9 cellular contexts compared by ENCODE assay signal in the genomic region with DNA sequence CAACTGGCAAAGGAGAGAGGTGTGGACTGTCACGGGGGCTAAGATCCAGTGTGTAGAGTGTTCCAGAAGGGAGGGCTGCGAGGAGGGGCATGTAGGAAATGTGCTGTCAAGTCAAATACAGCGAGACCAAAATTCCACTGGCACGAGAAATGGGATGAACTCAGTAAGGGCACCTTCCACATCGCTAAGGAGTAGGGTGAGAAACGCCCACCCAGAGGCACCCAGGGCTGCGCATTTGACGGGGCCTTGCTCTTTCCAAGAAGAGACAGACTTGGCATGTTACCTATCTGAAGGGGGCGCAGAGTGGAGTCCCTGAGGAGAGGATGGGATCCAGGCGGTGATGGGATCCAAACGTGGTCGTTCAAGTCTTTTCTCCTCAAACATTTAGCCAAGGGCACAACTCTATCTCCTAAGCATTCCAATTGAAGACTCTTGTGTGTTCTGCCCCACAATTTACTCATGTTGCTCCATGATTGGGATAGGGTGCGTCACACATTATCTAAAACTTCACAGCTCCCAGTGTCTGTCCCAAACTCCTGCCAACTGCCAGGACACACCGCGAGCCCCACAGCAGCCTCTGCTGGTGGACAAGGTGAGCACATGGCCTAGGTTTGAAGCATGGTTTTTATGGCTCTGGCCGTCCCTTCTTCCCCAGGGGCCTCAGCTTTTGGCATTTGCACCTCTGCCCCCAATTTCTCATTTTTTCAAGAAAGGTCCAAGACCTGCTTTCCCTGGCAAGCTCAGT. TPM values are rescaled to one million over a fixed set of nuclear protein-coding genes. Genes with fewer than 3 reads are reported as not detected.
DNase-seq lines count a peak whose midpoint lies in the region; ATAC-seq and TF ChIP-seq lines count a peak whose summit lies in the region.
"Had no signal": no experiment of that assay in that cellular context is flagged by ENCODE, and none has a peak within 500 bp of the region (broad histone marks: within the 10 kb centered on the region; RNA-seq: fewer than 3 reads in every experiment).

No MANE protein-coding gene starts in this region.

- H2AFZ ChIP-seq in mammary epithelial cell (ENCODE audit: low read depth, low read length): no peak overlapping the region

- no peaks in the 10 kb centered on the region for H3K27me3 ChIP-seq in mammary epithelial cell (ENCODE audit: insufficient read depth, low read length)
- H3K27me3 ChIP-seq in lower lobe of right lung (ENCODE audit: low read depth): no peaks in the 10 kb centered on the region

- POLR2A ChIA-PET in GM10248 (lab: Yijun Ruan, JAX): interaction anchor here (0.7 kb wide), 1 partner anchor 39 kb away, joined by 6 read pairs; no protein-coding TSS in a partner anchor

- TF ChIP-seq CTCF in GM10248 (IDR thresholded peaks at IDR 0.05; ENCODE audit: control extremely low read depth, extremely low read depth, low read depth, missing control alignments) (peak; percentile 38), LNCaP clone FGC (IDR thresholded peaks at IDR 0.05; ENCODE audit: control insufficient read depth, extremely low read depth, insufficient read depth) (peak; percentile 64), mammary epithelial cell (conservative IDR thresholded peaks at IDR 0.05 in 1 of 2, IDR thresholded peaks at IDR 0.05 in 1 of 2; ENCODE audit: extremely low read depth in 1 of 2, insufficient read depth in 1 of 2, low read depth in 1 of 2, low read length in 2 of 2) (peak; percentile 41 to 47), lower lobe of right lung (IDR thresholded peaks at IDR 0.05) (peak; percentile 18)

- H4K20me1 ChIP-seq in mammary epithelial cell (ENCODE audit: insufficient read depth, low read length): no peaks in the 10 kb centered on the region

- WGBS in mammary epithelial cell (ENCODE audit: low coverage, missing lambda C conversion rate): 94% methylated on average over 16 of the region's 16 CpGs

- no peak overlapping the region for H3K9ac ChIP-seq in mammary epithelial cell (ENCODE audit: insufficient read depth, low read length)

- in situ Hi-C loops in mammary epithelial cell (cut with MboI; ENCODE audit: low sequenced_read_pairs in 2 of 2): loop anchor here (25.0 kb wide), 2 partner anchors 357 to 657 kb away; partner anchors contain the start of genes ASB7 (in 2 of the 2), LINS1 (in 2 of the 2) and LRRK1 (in 1 of the 2)

- DNase-seq in GM10248 (ENCODE audit: extremely low spot score): no peak
- DNase-seq in LNCaP clone FGC (ENCODE audit: low read depth): no peak
- no peak for DNase-seq in mammary epithelial cell
- no peak for DNase-seq in lower lobe of right lung
- no peak for DNase-seq in medulla oblongata (ENCODE audit: extremely low spot score)
- no peak for DNase-seq in nucleus accumbens (lab: John Stamatoyannopoulos, UW)
- DNase-seq in NCI-H2171 treated with DMSO at 0.1 percent for 48 hours (lab: John Stamatoyannopoulos, UW): no peak
- DNase-seq in 8988T: no peak
- DNase-seq: NCI-H2227 treated with DMSO at 0.1 percent for 48 hours had no signal

- H3K9me3 ChIP-seq in mammary epithelial cell (replicated peaks; ENCODE audit: insufficient read depth, low read length): no peaks in the 10 kb centered on the region
- no peaks in the 10 kb centered on the region for H3K9me3 ChIP-seq in lower lobe of right lung

- H3K36me3 ChIP-seq in mammary epithelial cell (ENCODE audit: insufficient read depth, low read length) (peaks cover 39% of the 10 kb centered on the region), lower lobe of right lung (peaks cover 55% of the 10 kb centered on the region)

- intact Hi-C loops in mammary epithelial cell (cut with micrococcal nuclease) (no loop called here), lower lobe of right lung (cut with DNase I) (no loop called here)

- no peak overlapping the region for H3K4me3 ChIP-seq in LNCaP clone FGC (ENCODE audit: low read depth, low read length)
- H3K4me3 ChIP-seq in mammary epithelial cell (replicated peaks in 1 of 3; ENCODE audit: insufficient read depth in 1 of 3, low read depth in 2 of 3, low read length in 3 of 3): no peak overlapping the region
- no peak overlapping the region for H3K4me3 ChIP-seq in lower lobe of right lung

- no peak overlapping the region for H3K4me2 ChIP-seq in mammary epithelial cell (ENCODE audit: insufficient read depth, low read depth, low read length)

- dilution Hi-C loops in mammary epithelial cell (cut with HindIII; ENCODE audit: low sequenced_read_pairs): no loop called here

- BruUV-seq in mammary epithelial cell (replicated peaks; lab: Mats Ljungman, UMichigan): no TSS peak

- H3K27ac ChIP-seq in mammary epithelial cell (ENCODE audit: insufficient read depth, low read depth, low read length) (no peak overlapping the region), lower lobe of right lung (no peak overlapping the region)

- CTCF ChIA-PET in GM10248 (lab: Yijun Ruan, JAX): interaction anchor here (0.6 to 2.3 kb wide), 6 partner anchors 12 to 256 kb away, joined by 3 to 9 read pairs (median 4); no protein-coding TSS in a partner anchor
- CTCF ChIA-PET in mammary epithelial cell (lab: Charles Lee; ENCODE audit: low non-redundant PET): interaction anchor here (0.6 kb wide), 2 partner anchors 26 to 202 kb away, joined by 4 read pairs; partner anchors contain the start of gene SNRPA1

- peaks cover 16% of the 10 kb centered on the region for H3K79me2 ChIP-seq in mammary epithelial cell (ENCODE audit: insufficient read depth, low read length)

- H3K4me1 ChIP-seq in mammary epithelial cell (ENCODE audit: insufficient read depth, low read length) (peaks cover 16% of the 10 kb centered on the region), lower lobe of right lung (peaks cover 3% of the 10 kb centered on the region)

- ATAC-seq in lower lobe of right lung: no peak

RNA-seq across cellular contexts. Expression of gene SELENOS, which starts 7.6 kb away (rescaled TPM):
- total RNA-seq in mammary epithelial cell (10 to 100 TPM; 51.7 to 81.2 TPM), lower lobe of right lung (64.5 TPM)
- polyA plus RNA-seq in mammary epithelial cell: 68.4 TPM
- polyA minus RNA-seq in mammary epithelial cell: 23.9 TPM

RNA-seq across cellular contexts. Expression of gene CHSY1, which starts 17.8 kb away (rescaled TPM):
- total RNA-seq in mammary epithelial cell (10 to 100 TPM; 37.9 to 40.2 TPM), lower lobe of right lung (25.6 TPM)
- polyA plus RNA-seq in mammary epithelial cell: 30.2 TPM
- 83.7 TPM for polyA minus RNA-seq in mammary epithelial cell

RNA-seq across cellular contexts. Expression of gene SNRPA1, which starts 25.4 kb away (rescaled TPM):
- total RNA-seq in mammary epithelial cell (10 to 100 TPM; 17.2 to 85.7 TPM), lower lobe of right lung (35.4 TPM)
- 75.0 TPM for polyA plus RNA-seq in mammary epithelial cell
- 32.0 TPM for polyA minus RNA-seq in mammary epithelial cell
